In the genomic region with DNA sequence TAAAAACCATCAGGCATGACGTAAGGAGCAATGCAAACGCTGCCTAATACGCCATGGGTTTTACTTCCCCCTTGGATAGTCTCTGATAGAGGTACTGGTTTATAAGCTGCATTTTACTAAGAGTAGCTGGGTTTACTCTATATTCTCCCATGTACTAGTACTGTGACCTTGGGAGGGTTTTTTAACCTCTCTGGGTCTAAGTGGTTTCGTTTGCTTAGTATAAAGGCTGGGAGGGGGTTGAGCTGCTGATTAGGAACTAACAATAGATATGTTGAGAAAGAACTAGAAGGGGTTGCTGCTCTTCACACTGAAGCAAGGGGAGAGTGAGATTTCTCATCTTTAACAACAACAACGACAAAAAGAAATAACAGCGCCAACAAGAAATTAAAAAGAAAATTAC, we compare ENCODE assay signal across 18 cellular contexts.
DNase-seq lines count a peak whose midpoint lies in the region; ATAC-seq and TF ChIP-seq lines count a peak whose summit lies in the region.
"Had no signal": no experiment of that assay in that cellular context is flagged by ENCODE, and none has a peak within 500 bp of the region (broad histone marks: within the 10 kb centered on the region; RNA-seq: fewer than 3 reads in every experiment).

No MANE protein-coding gene starts in this region.

- H3K4me2 ChIP-seq in osteoblast (ENCODE audit: insufficient read depth, low read length), result no peak overlapping the region

- H3K4me3 ChIP-seq in HUES48 (ENCODE audit: low read depth, low read length), result no peak overlapping the region
- H3K4me3 ChIP-seq in osteoblast (ENCODE audit: insufficient read depth, low read length), result no peak overlapping the region
- H3K4me3 ChIP-seq: GM23248, uterus had no signal

- H3K36me3 ChIP-seq in HUES48 (ENCODE audit: control insufficient read depth, insufficient read depth, low read length), result no peaks in the 10 kb centered on the region
- H3K36me3 ChIP-seq in osteoblast (ENCODE audit: insufficient read depth, low read length), result no peaks in the 10 kb centered on the region
- H3K36me3 ChIP-seq: brain microvascular endothelial cell, neutrophil, uterus had no signal

- peak; percentile 23 to 38 for ATAC-seq in left cardiac atrium
- ATAC-seq: activated CD4-positive, alpha-beta T cell treated with anti-CD3 and anti-CD28 coated beads for 36 hours had no signal

- no peaks in the 10 kb centered on the region for H4K20me1 ChIP-seq in osteoblast (ENCODE audit: insufficient read depth, low read length)

- intact Hi-C loops in left cardiac atrium (cut with DNase I), result loop anchor here in 1 of 2 donors (10.0 kb wide), 1 partner anchor 874 kb away; no protein-coding TSS in a partner anchor

- H3K9ac ChIP-seq in HUES48 (ENCODE audit: low read depth, low read length), result no peak overlapping the region
- H3K9ac ChIP-seq: GM23248 had no signal

- no peaks in the 10 kb centered on the region for H3K9me3 ChIP-seq in HUES48 (ENCODE audit: control insufficient read depth, insufficient read depth, low read length)
- no peaks in the 10 kb centered on the region for H3K9me3 ChIP-seq in osteoblast (ENCODE audit: low read depth, low read length)
- H3K9me3 ChIP-seq: neutrophil, uterus had no signal

- no peaks in the 10 kb centered on the region for H3K79me2 ChIP-seq in osteoblast (ENCODE audit: insufficient read depth, low read length)

- DNase-seq in OCI-M1 (lab: John Stamatoyannopoulos, UW) (peak; percentile 52), left cardiac atrium (no peak), osteoblast (ENCODE audit: insufficient read length, low spot score, missing footprints) (no peak), NCI-H1694 treated with DMSO at 0.1 percent for 48 hours (lab: John Stamatoyannopoulos, UW) (no peak), NCI-H1930 (lab: John Stamatoyannopoulos, UW) (no peak), mucosa of gallbladder (ENCODE audit: low spot score) (no peak), GM19238 (ENCODE audit: insufficient read length, low spot score) (no peak)
- DNase-seq: activated CD4-positive, alpha-beta T cell treated with anti-CD3 and anti-CD28 coated beads for 36 hours; brain microvascular endothelial cell; COR-L47; GM23248; immature natural killer cell; NCI-H2107; NCI-H748 treated with DMSO at 0.1 percent for 48 hours; stimulated activated naive CD4-positive, alpha-beta T cell; uterus had no signal

- TF ChIP-seq CTCF in osteoblast (IDR thresholded peaks at IDR 0.05; ENCODE audit: extremely low read depth, low read depth, low read length), result no peak

- H3K27ac ChIP-seq in HUES48 (ENCODE audit: low read depth, low read length), result peak overlapping the region; percentile 57
- no peak overlapping the region for H3K27ac ChIP-seq in osteoblast (ENCODE audit: low read depth, low read length)
- H3K27ac ChIP-seq: brain microvascular endothelial cell, GM23248, neutrophil had no signal

- H3K4me1 ChIP-seq in HUES48 (ENCODE audit: control insufficient read depth, insufficient read depth, low read length) (peaks cover 28% of the 10 kb centered on the region), osteoblast (ENCODE audit: insufficient read depth, low read length) (peaks cover 28% of the 10 kb centered on the region)

- H2AFZ ChIP-seq in osteoblast (ENCODE audit: low read length), result peak overlapping the region; percentile 73
- H2AFZ ChIP-seq: GM23248 had no signal

- H3K27me3 ChIP-seq in HUES48 (ENCODE audit: control insufficient read depth, insufficient read depth, low read length) (no peaks in the 10 kb centered on the region), osteoblast (ENCODE audit: insufficient read depth, low read length) (no peaks in the 10 kb centered on the region)
- H3K27me3 ChIP-seq: brain microvascular endothelial cell, neutrophil, uterus had no signal
